In genomic region chr5:1644810-1645571, GRCh38 we compare ENCODE assay signal across 8 cellular contexts.
DNase-seq lines count a peak whose midpoint lies in the region; FAIRE-seq and TF ChIP-seq lines count a peak whose summit lies in the region.

No MANE protein-coding gene starts in this region.

- peak; percentile 95 for DNase-seq in Ammon's horn (ENCODE audit: low spot score)
- peak; percentile 88 for DNase-seq in GM19240 (ENCODE audit: insufficient read length, low spot score)
- DNase-seq in HS-27A (ENCODE audit: low read depth): peak; percentile 5
- DNase-seq in NOMO-1 treated with DMSO at 0.1 percent for 48 hours (lab: John Stamatoyannopoulos, UW; ENCODE audit: unreplicated experiment): peak; percentile 85
- DNase-seq in activated CD8-positive, alpha-beta memory T cell treated with anti-CD3 and anti-CD28 coated beads, Interleukin-2, amount 50 U/mL, for 24 hours (ENCODE audit: extremely low read depth): peak; percentile 49
- DNase-seq in endothelial cell of umbilical vein (ENCODE audit: low read depth, low spot score): peak; percentile 87
- peak; percentile 78 for DNase-seq in middle frontal gyrus (ENCODE audit: extremely low spot score, low spot score)
- DNase-seq in stimulated activated CD8-positive, alpha-beta memory T cell treated with anti-CD3 and anti-CD28 coated beads, Interleukin-15, amount 100 ng/mL, for 48 hours (ENCODE audit: low read depth in 2 of 2): peak; percentile 59 to 63

- no TSS peak for BruUV-seq in endothelial cell of umbilical vein (replicated peaks; lab: Mats Ljungman, UMichigan)

- dilution Hi-C loops in endothelial cell of umbilical vein (cut with MboI; ENCODE audit: extremely low pct_ligation_motif_present, low sequenced_read_pairs): no loop called here

- H3K4me2 ChIP-seq in endothelial cell of umbilical vein (ENCODE audit: insufficient read depth, low read length): peak overlapping the region; percentile 20

- FAIRE-seq in endothelial cell of umbilical vein (lab: Jason Lieb, UNC): peak; percentile 76

- peak overlapping the region in 1 of 3 experiments; percentile 19 for H3K4me3 ChIP-seq in endothelial cell of umbilical vein (replicated peaks in 1 of 3; ENCODE audit: insufficient read depth in 1 of 3, low read depth in 1 of 3, low read length in 3 of 3)

- peak overlapping the region; percentile 39 for H2AFZ ChIP-seq in endothelial cell of umbilical vein (ENCODE audit: low read depth, low read length)

- peaks cover 11 to 12% of the 10 kb centered on the region in 2 experiments for H3K27me3 ChIP-seq in endothelial cell of umbilical vein (ENCODE audit: control insufficient read depth in 2 of 2, insufficient read depth in 2 of 2, low read length in 2 of 2)

- POLR2A ChIA-PET in endothelial cell of umbilical vein (lab: Charles Lee): no interaction called here

- no peaks in the 10 kb centered on the region for H3K79me2 ChIP-seq in endothelial cell of umbilical vein (ENCODE audit: control insufficient read depth, insufficient read depth, low read length)

- no peaks in the 10 kb centered on the region for H3K9me1 ChIP-seq in endothelial cell of umbilical vein (replicated peaks; ENCODE audit: control insufficient read depth, extremely low read depth, insufficient read depth, low read length)

- CTCF ChIA-PET in endothelial cell of umbilical vein (lab: Charles Lee): interaction anchor here (0.7 to 2.3 kb wide), 38 partner anchors 8 to 1199 kb away, joined by 3 to 55 read pairs (median 4); no protein-coding TSS in a partner anchor

- no peaks in the 10 kb centered on the region for H3K4me1 ChIP-seq in endothelial cell of umbilical vein (ENCODE audit: control insufficient read depth, extremely low read depth, insufficient read depth, low read length)

- no peak overlapping the region for H3K9ac ChIP-seq in endothelial cell of umbilical vein (replicated peaks; ENCODE audit: extremely low read depth, insufficient read depth, low read length)

- no peaks in the 10 kb centered on the region for H4K20me1 ChIP-seq in endothelial cell of umbilical vein (replicated peaks; ENCODE audit: control insufficient read depth, extremely low read depth, insufficient read depth, low read length)

- H3K27ac ChIP-seq in endothelial cell of umbilical vein (ENCODE audit: insufficient read depth, low read depth, low read length): no peak overlapping the region

- H3K9me3 ChIP-seq in endothelial cell of umbilical vein (replicated peaks; ENCODE audit: control insufficient read depth, insufficient read depth, low read length): no peaks in the 10 kb centered on the region

- intact Hi-C loops in endothelial cell of umbilical vein (cut with micrococcal nuclease): loop anchor here (1.0 to 5.0 kb wide), 5 partner anchors 166 to 723 kb away; no protein-coding TSS in a partner anchor

- TF ChIP-seq POLR2A in endothelial cell of umbilical vein (IDR thresholded peaks at IDR 0.05; ENCODE audit: low read depth, low read length): no peak

- no peaks in the 10 kb centered on the region for H3K36me3 ChIP-seq in endothelial cell of umbilical vein (ENCODE audit: control insufficient read depth in 2 of 2, extremely low read depth in 1 of 2, insufficient read depth in 2 of 2, low read length in 2 of 2)

- peak; percentile 90 to 96 for TF ChIP-seq CTCF in endothelial cell of umbilical vein (IDR thresholded peaks at IDR 0.05; ENCODE audit: extremely low read depth in 1 of 2, insufficient read depth in 1 of 2, low read depth in 1 of 2, low read length in 2 of 2)

TF ChIP-seq in endothelial cell of umbilical vein, 7 proteins besides CTCF, POLR2A, EP300 and RAD21:
- TF ChIP-seq MYC (IDR thresholded peaks at IDR 0.05; ENCODE audit: low read depth, low read length) (no peak), POLR2AphosphoS5 (IDR thresholded peaks at IDR 0.05; ENCODE audit: insufficient read depth, low read depth, low read length) (no peak), JUN (IDR thresholded peaks at IDR 0.05; ENCODE audit: borderline replicate concordance, insufficient read depth, insufficient read length, low read depth) (no peak), MAX (IDR thresholded peaks at IDR 0.05; ENCODE audit: insufficient read depth, insufficient read length) (no peak), EZH2 (IDR thresholded peaks at IDR 0.05; ENCODE audit: borderline replicate concordance, low read depth, low read length, severe bottlenecking) (peak; percentile 51), GATA2 (IDR thresholded peaks at IDR 0.05; ENCODE audit: insufficient read depth, insufficient read length, low read depth, low read length) (no peak), FOS (IDR thresholded peaks at IDR 0.05; ENCODE audit: borderline replicate concordance, insufficient read depth, low read length) (no peak)
TF ChIP-seq in endothelial cell of umbilical vein: peak in this region for 1.

Comparison
In these comparisons a context has a peak if more than half of its experiments do, and no peak if none do; other contexts are left out.
1. DNase-seq: peak in every context shown above with its lines; median percentile 95 in Ammon's horn; 88 in GM19240; 87 in endothelial cell of umbilical vein; 85 in NOMO-1 treated with DMSO at 0.1 percent for 48 hours; 78 in middle frontal gyrus; 61 in stimulated activated CD8-positive, alpha-beta memory T cell treated with anti-CD3 and anti-CD28 coated beads, Interleukin-15, amount 100 ng/mL, for 48 hours; 49 in activated CD8-positive, alpha-beta memory T cell treated with anti-CD3 and anti-CD28 coated beads, Interleukin-2, amount 50 U/mL, for 24 hours; 5 in HS-27A.